10 cellular contexts compared by ENCODE assay signal in genomic region chr14:105060751-105061427, GRCh38. TPM values are rescaled to one million over a fixed set of nuclear protein-coding genes. Genes with fewer than 3 reads are reported as not detected.
A peak's percentile ranks its signal among the peaks of the same experiment; 100 is the strongest.
DNase-seq lines count a peak whose midpoint lies in the region; ATAC-seq, FAIRE-seq and TF ChIP-seq lines count a peak whose summit lies in the region.
"Had no signal": no experiment of that assay in that cellular context is flagged by ENCODE, and none has a peak within 500 bp of the region (broad histone marks: within the 10 kb centered on the region; RNA-seq: fewer than 3 reads in every experiment).

No MANE protein-coding gene starts in this region.

- TF ChIP-seq POLR2A in esophagus muscularis mucosa (IDR thresholded peaks at IDR 0.05; ENCODE audit: low read depth), result no peak

- DNase-seq in GM18507 (ENCODE audit: extremely low spot score, insufficient read length, low read depth), result no peak
- no peak for DNase-seq in T-helper 17 cell
- DNase-seq in esophagus muscularis mucosa (ENCODE audit: extremely low spot score), result no peak
- DNase-seq in sciatic nerve (ENCODE audit: low spot score), result peak; percentile 66
- no peak for DNase-seq in brain microvascular endothelial cell
- DNase-seq in NCI-H2081 (lab: John Stamatoyannopoulos, UW), result no peak
- DNase-seq: NCI-H2227 treated with DMSO at 0.1 percent for 48 hours had no signal

- no peaks in the 10 kb centered on the region for H3K36me3 Mint-ChIP-seq in T-helper 17 cell (ENCODE audit: low read depth)

- H3K27ac Mint-ChIP-seq in T-helper 17 cell, result peak overlapping the region; percentile 99

- H3K4me1 ChIP-seq in esophagus muscularis mucosa, result peaks cover 39 to 43% (median 41%) of the 10 kb centered on the region in 4 donors

- H3K4me3 ChIP-seq in esophagus muscularis mucosa (peak overlapping the region; percentile 1 to 26 (median 16)), brain microvascular endothelial cell (ENCODE audit: low read depth, low read length) (no peak overlapping the region)
- H3K4me3 ChIP-seq: cardiac muscle cell had no signal

- no peak for TF ChIP-seq CTCF in esophagus muscularis mucosa (IDR thresholded peaks at IDR 0.05)
- TF ChIP-seq CTCF in brain microvascular endothelial cell (IDR thresholded peaks at IDR 0.05; ENCODE audit: low read depth, low read length, missing control alignments), result no peak

- H3K27me3 ChIP-seq in esophagus muscularis mucosa (peaks cover 0 to 15% (median 0%) of the 10 kb centered on the region in 4 donors), brain microvascular endothelial cell (replicated peaks) (peaks cover 3% of the 10 kb centered on the region)

- WGBS in esophagus muscularis mucosa, result 67% methylated on average over 3 of the region's 30 CpGs

- in situ Hi-C loops in brain microvascular endothelial cell (cut with HindIII; ENCODE audit: low pct_ligation_motif_present, low sequenced_read_pairs), result no loop called here

- peak overlapping the region; percentile 96 for H3K4me3 Mint-ChIP-seq in T-helper 17 cell

- H3K9me3 ChIP-seq in T-helper 17 cell (ENCODE audit: control insufficient read depth, low read length, poor library complexity, severe bottlenecking) (no peaks in the 10 kb centered on the region), esophagus muscularis mucosa (no peaks in the 10 kb centered on the region)

- FAIRE-seq in GM18507 (lab: Jason Lieb, UNC), result peak; percentile 80

- intact Hi-C loops in esophagus muscularis mucosa (cut with DNase I) (no loop called here), sciatic nerve (cut with DNase I) (no loop called here)

- H3K36me3 ChIP-seq in esophagus muscularis mucosa (no peaks in the 10 kb centered on the region), brain microvascular endothelial cell (replicated peaks) (no peaks in the 10 kb centered on the region)
- H3K36me3 ChIP-seq: cardiac muscle cell had no signal

- H3K27me3 Mint-ChIP-seq in T-helper 17 cell, result no peaks in the 10 kb centered on the region

- ATAC-seq in T-helper 17 cell (no peak), sciatic nerve (peak; percentile 46), GM19035 (IDR thresholded peaks at IDR 0.05; ENCODE audit: unreplicated experiment) (no peak), HG03025 (IDR thresholded peaks at IDR 0.05; ENCODE audit: low FRiP score, unreplicated experiment) (no peak)

- no peak for TF ChIP-seq EP300 in esophagus muscularis mucosa (IDR thresholded peaks at IDR 0.05)

- peaks cover 49% of the 10 kb centered on the region for H3K4me1 Mint-ChIP-seq in T-helper 17 cell

- H3K27ac ChIP-seq in esophagus muscularis mucosa (replicated peaks in 1 of 4) (peak overlapping the region; percentile 43 to 69 (median 49)), brain microvascular endothelial cell (no peak overlapping the region)
- H3K27ac ChIP-seq: cardiac muscle cell had no signal

RNA-seq across cellular contexts. Expression of gene GPR132, which starts 4.3 kb away (rescaled TPM):
- total RNA-seq in T-helper 17 cell (10 to 100 TPM; 43.4 to 47.1 TPM), esophagus muscularis mucosa (1 to 10 TPM; 1.2 to 8.0 (median 2.1) TPM), sciatic nerve (3.2 TPM)

RNA-seq across cellular contexts. Expression of gene CDCA4, which starts 40.0 kb away (rescaled TPM):
- 10 to 100 TPM; 16.1 to 18.4 TPM for total RNA-seq in T-helper 17 cell
- 1 to 10 TPM; 5.0 to 8.0 (median 6.0) TPM for total RNA-seq in esophagus muscularis mucosa
- total RNA-seq in sciatic nerve, result 5.5 TPM

Comparison
In these comparisons a context has a peak if more than half of its experiments do, and no peak if none do; other contexts are left out.
1. RNA of gene GPR132, which starts 4.3 kb away (total RNA-seq): 43.4 to 47.1 TPM in T-helper 17 cell; 3.2 TPM in sciatic nerve (single experiment) and 1.2 to 8.0 TPM in esophagus muscularis mucosa; every median in the first group is over 4 times any median in the second.